Comparison of ENCODE assay signal across 14 cellular contexts in genomic region chr14:35689000-35689460, GRCh38.
DNase-seq lines count a peak whose midpoint lies in the region; ATAC-seq and TF ChIP-seq lines count a peak whose summit lies in the region.
"Had no signal": no experiment of that assay in that cellular context is flagged by ENCODE, and none has a peak within 500 bp of the region (broad histone marks: within the 10 kb centered on the region; RNA-seq: fewer than 3 reads in every experiment).

No MANE protein-coding gene starts in this region.

- intact Hi-C loops in activated naive CD4-positive, alpha-beta T cell treated with anti-CD3 and anti-CD28 coated beads for 36 hours (cut with micrococcal nuclease) = loop anchor here (1.0 to 10.0 kb wide), 8 partner anchors 120 to 704 kb away; partner anchors contain the start of genes BRMS1L, FAM177A1, RALGAPA1 and SRP54

- CTCF ChIA-PET in activated naive CD4-positive, alpha-beta T cell treated with anti-CD3 and anti-CD28 coated beads for 36 hours (lab: Charles Lee) = interaction anchor here (0.6 to 1.7 kb wide), 8 partner anchors 10 to 462 kb away, joined by 3 to 5 read pairs (median 4); no protein-coding TSS in a partner anchor
- CTCF ChIA-PET in WTC11 (lab: Charles Lee) = interaction anchor here (0.5 to 2.3 kb wide), 3 partner anchors 9 to 250 kb away, joined by 4 to 8 read pairs (median 6); no protein-coding TSS in a partner anchor

- peaks cover 16% of the 10 kb centered on the region for H3K4me1 Mint-ChIP-seq in activated naive CD4-positive, alpha-beta T cell treated with anti-CD3 and anti-CD28 coated beads for 36 hours (ENCODE audit: low read depth)
- H3K4me1 Mint-ChIP-seq in WTC11 (no peaks in the 10 kb centered on the region), osteocyte (ENCODE audit: unreplicated experiment) (peaks cover 11% of the 10 kb centered on the region), glutamatergic neuron (ENCODE audit: low read depth, unreplicated experiment) (no peaks in the 10 kb centered on the region)
- H3K4me1 Mint-ChIP-seq in stimulated activated effector memory CD8-positive, alpha-beta T cell treated with anti-CD3 and anti-CD28 coated beads, Interleukin-12 subunit alpha, Interleukin-12 subunit beta, amount 100 ng/mL, for 72 hours = peaks cover 14% of the 10 kb centered on the region

- no peaks in the 10 kb centered on the region for H3K27me3 Mint-ChIP-seq in activated naive CD4-positive, alpha-beta T cell treated with anti-CD3 and anti-CD28 coated beads for 36 hours (ENCODE audit: low read depth)
- H3K27me3 Mint-ChIP-seq in WTC11 (ENCODE audit: low read depth) (no peaks in the 10 kb centered on the region), osteocyte (ENCODE audit: unreplicated experiment) (no peaks in the 10 kb centered on the region), glutamatergic neuron (ENCODE audit: unreplicated experiment) (no peaks in the 10 kb centered on the region)

- peaks cover 6% of the 10 kb centered on the region for H3K36me3 Mint-ChIP-seq in activated naive CD4-positive, alpha-beta T cell treated with anti-CD3 and anti-CD28 coated beads for 36 hours (ENCODE audit: low read depth)
- H3K36me3 Mint-ChIP-seq in WTC11 (no peaks in the 10 kb centered on the region), osteocyte (ENCODE audit: unreplicated experiment) (peaks cover 18% of the 10 kb centered on the region), glutamatergic neuron (ENCODE audit: unreplicated experiment) (no peaks in the 10 kb centered on the region)
- peaks cover 25% of the 10 kb centered on the region for H3K36me3 Mint-ChIP-seq in stimulated activated effector memory CD8-positive, alpha-beta T cell treated with anti-CD3 and anti-CD28 coated beads, Interleukin-12 subunit alpha, Interleukin-12 subunit beta, amount 100 ng/mL, for 72 hours

- no peak overlapping the region for H3K4me3 Mint-ChIP-seq in activated naive CD4-positive, alpha-beta T cell treated with anti-CD3 and anti-CD28 coated beads for 36 hours
- H3K4me3 Mint-ChIP-seq in WTC11 = no peak overlapping the region
- no peak overlapping the region for H3K4me3 Mint-ChIP-seq in stimulated activated effector memory CD8-positive, alpha-beta T cell treated with anti-CD3 and anti-CD28 coated beads, Interleukin-12 subunit alpha, Interleukin-12 subunit beta, amount 100 ng/mL, for 72 hours
- H3K4me3 Mint-ChIP-seq in osteocyte (ENCODE audit: unreplicated experiment) = no peak overlapping the region
- no peak overlapping the region for H3K4me3 Mint-ChIP-seq in glutamatergic neuron (ENCODE audit: unreplicated experiment)

- ATAC-seq in HG02610 (IDR thresholded peaks at IDR 0.05; ENCODE audit: unreplicated experiment) (peak; percentile 47), WTC11 (no peak), GM21360 (IDR thresholded peaks at IDR 0.05; ENCODE audit: unreplicated experiment) (no peak)
- peak; percentile 81 for ATAC-seq in stimulated activated effector memory CD8-positive, alpha-beta T cell treated with anti-CD3 and anti-CD28 coated beads, Interleukin-12 subunit alpha, Interleukin-12 subunit beta, amount 100 ng/mL, for 72 hours
- ATAC-seq: lower lobe of right lung had no signal

- H3K9me3 Mint-ChIP-seq in activated naive CD4-positive, alpha-beta T cell treated with anti-CD3 and anti-CD28 coated beads for 36 hours = no peaks in the 10 kb centered on the region
- H3K9me3 Mint-ChIP-seq in WTC11 = no peaks in the 10 kb centered on the region
- no peaks in the 10 kb centered on the region for H3K9me3 Mint-ChIP-seq in stimulated activated effector memory CD8-positive, alpha-beta T cell treated with anti-CD3 and anti-CD28 coated beads, Interleukin-12 subunit alpha, Interleukin-12 subunit beta, amount 100 ng/mL, for 72 hours
- H3K9me3 Mint-ChIP-seq in osteocyte (ENCODE audit: unreplicated experiment) = no peaks in the 10 kb centered on the region
- no peaks in the 10 kb centered on the region for H3K9me3 Mint-ChIP-seq in glutamatergic neuron (ENCODE audit: unreplicated experiment)

- DNase-seq in activated naive CD4-positive, alpha-beta T cell treated with anti-CD3 and anti-CD28 coated beads for 36 hours = no peak
- no peak for DNase-seq in activated naive CD4-positive, alpha-beta T cell treated with anti-CD3 and anti-CD28 coated beads, Interleukin-2, amount 50 U/mL, for 16 hours
- DNase-seq in WTC11 (ENCODE audit: low spot score) = no peak
- DNase-seq in stimulated activated effector memory CD8-positive, alpha-beta T cell treated with anti-CD3 and anti-CD28 coated beads, Interleukin-12 subunit alpha, Interleukin-12 subunit beta, amount 100 ng/mL, for 72 hours (ENCODE audit: low spot score in 2 of 2) = no peak
- DNase-seq in osteocyte (ENCODE audit: extremely low spot score, unreplicated experiment) = no peak
- DNase-seq in glutamatergic neuron = no peak
- DNase-seq: activated CD4-positive, alpha-beta T cell treated with anti-CD3 and anti-CD28 coated beads, Interleukin-2, amount 50 U/mL, for 48 hours; COR-L47; KG1; lower lobe of right lung; NCI-H1417 treated with DMSO at 0.1 percent for 48 hours; NCI-H226 had no signal

- no peak for TF ChIP-seq CTCF in WTC11 (IDR thresholded peaks at IDR 0.05)
- TF ChIP-seq CTCF in osteocyte (IDR thresholded peaks at IDR 0.05) = no peak
- TF ChIP-seq CTCF in glutamatergic neuron (IDR thresholded peaks at IDR 0.05; ENCODE audit: partially characterized antibody, unreplicated experiment) = no peak

- H3K27ac Mint-ChIP-seq in activated naive CD4-positive, alpha-beta T cell treated with anti-CD3 and anti-CD28 coated beads for 36 hours = peak overlapping the region; percentile 60
- H3K27ac Mint-ChIP-seq in WTC11 = peak overlapping the region; percentile 39; the same call in 1 of the 2 replicates
- peak overlapping the region; percentile 56 for H3K27ac Mint-ChIP-seq in stimulated activated effector memory CD8-positive, alpha-beta T cell treated with anti-CD3 and anti-CD28 coated beads, Interleukin-12 subunit alpha, Interleukin-12 subunit beta, amount 100 ng/mL, for 72 hours
- no peak overlapping the region for H3K27ac Mint-ChIP-seq in osteocyte (ENCODE audit: unreplicated experiment)
- no peak overlapping the region for H3K27ac Mint-ChIP-seq in glutamatergic neuron (ENCODE audit: unreplicated experiment)

- POLR2A ChIA-PET in WTC11 (lab: Charles Lee) = no interaction called here

TF ChIP-seq in WTC11, 78 proteins besides CTCF, POLR2A, EP300 and RAD21 (continues in another document):
- TF ChIP-seq E2F4 (CRISPR knock-in tag; IDR thresholded peaks at IDR 0.05; ENCODE audit: borderline replicate concordance, low read depth) (no peak), TCF7 (CRISPR knock-in tag; IDR thresholded peaks at IDR 0.05; ENCODE audit: low read depth) (no peak), ZNF671 (CRISPR knock-in tag; IDR thresholded peaks at IDR 0.05) (no peak), MYBL2 (CRISPR knock-in tag; IDR thresholded peaks at IDR 0.05) (no peak), ZSCAN18 (CRISPR knock-in tag; IDR thresholded peaks at IDR 0.05) (no peak), GRHL2 (CRISPR knock-in tag; IDR thresholded peaks at IDR 0.05; ENCODE audit: insufficient replicate concordance, severe bottlenecking) (no peak), OVOL2 (CRISPR knock-in tag; IDR thresholded peaks at IDR 0.05; ENCODE audit: borderline replicate concordance) (no peak), ATF3 (CRISPR knock-in tag; conservative IDR thresholded peaks at IDR 0.05) (no peak), HMGA2 (CRISPR knock-in tag; IDR thresholded peaks at IDR 0.05) (no peak), ZBTB43 (CRISPR knock-in tag; IDR thresholded peaks at IDR 0.05) (no peak)

Comparison
In these comparisons a context has a peak if more than half of its experiments do, and no peak if none do; other contexts are left out.
1. H3K27ac Mint-ChIP-seq: peak in activated naive CD4-positive, alpha-beta T cell treated with anti-CD3 and anti-CD28 coated beads for 36 hours (single experiment), WTC11 (single experiment) and stimulated activated effector memory CD8-positive, alpha-beta T cell treated with anti-CD3 and anti-CD28 coated beads, Interleukin-12 subunit alpha, Interleukin-12 subunit beta, amount 100 ng/mL, for 72 hours (single experiment); none in osteocyte (single experiment) and glutamatergic neuron (single experiment).
2. ATAC-seq: peak in HG02610 (single experiment) and stimulated activated effector memory CD8-positive, alpha-beta T cell treated with anti-CD3 and anti-CD28 coated beads, Interleukin-12 subunit alpha, Interleukin-12 subunit beta, amount 100 ng/mL, for 72 hours (single experiment); none in WTC11 (single experiment) and GM21360 (single experiment).